ENCODE assay signal across 1 cellular context in genomic region chr6:28729501-28730402, GRCh38.
TF ChIP-seq lines count a peak whose summit lies in the region.

No MANE protein-coding gene starts in this region.

TF ChIP-seq in K562, 482 proteins besides CTCF, POLR2A, EP300 and RAD21 (continued from another document):
- TF ChIP-seq ZBTB33 (CRISPR knock-in tag; IDR thresholded peaks at IDR 0.05) (peak; percentile 67), GABPA (tag; conservative IDR thresholded peaks at IDR 0.05; ENCODE audit: low read depth) (peak; percentile 65), FOXK1 (CRISPR knock-in tag; IDR thresholded peaks at IDR 0.05; ENCODE audit: borderline replicate concordance) (0 out of 2 replicates have a peak, but pooled peaks have one; percentile 25), TCF7 (IDR thresholded peaks at IDR 0.05; ENCODE audit: borderline replicate concordance) (no peak), POLR2H (tag; IDR thresholded peaks at IDR 0.05; ENCODE audit: low read depth) (peak; percentile 85), MCM5 (IDR thresholded peaks at IDR 0.05; ENCODE audit: low read depth) (no peak), NR1H2 (CRISPR knock-in tag; IDR thresholded peaks at IDR 0.05) (no peak), PML (IDR thresholded peaks at IDR 0.05; ENCODE audit: low read length) (0 out of 2 replicates have a peak, but pooled peaks have one; percentile 4), ZBTB49 (CRISPR knock-in tag; IDR thresholded peaks at IDR 0.05; ENCODE audit: borderline replicate concordance) (no peak), ZBTB11 (CRISPR knock-in tag; IDR thresholded peaks at IDR 0.05) (peak in 1 of 3 experiments; percentile 90; a peak in 2 of 6 replicates), ZNF316 (IDR thresholded peaks at IDR 0.05) (no peak), FOSL1 (tag; conservative IDR thresholded peaks at IDR 0.05) (peak; percentile 5; the same call in 1 of the 2 replicates), EP400 (IDR thresholded peaks at IDR 0.05) (0 out of 2 replicates have a peak, but pooled peaks have one; percentile 14)
